ENCODE assay signal across 31 cellular contexts in genomic region chr3:122590581-122590980, GRCh38. TPM values are rescaled to one million over a fixed set of nuclear protein-coding genes. Genes with fewer than 3 reads are reported as not detected.
"Had no signal": no experiment of that assay in that cellular context is flagged by ENCODE, and none has a peak within 500 bp of the region (broad histone marks: within the 10 kb centered on the region; RNA-seq: fewer than 3 reads in every experiment).

No MANE protein-coding gene starts in this region.

- H3K4me3 Mint-ChIP-seq: activated CD4-positive, alpha-beta memory T cell treated with anti-CD3 and anti-CD28 coated beads, Interleukin-2, amount 10 ng/mL, durations not matched to agents 7 days and 5 days; activated CD4-positive, alpha-beta T cell treated with anti-CD3 and anti-CD28 coated beads, Interleukin-2, amount 10 ng/mL, durations not matched to agents 7 days and 5 days; activated naive CD4-positive, alpha-beta T cell treated with anti-CD3 and anti-CD28 coated beads, Interleukin-2, amount 10 ng/mL, durations not matched to agents 7 days and 5 days; activated naive CD8-positive, alpha-beta T cell treated with anti-CD3 and anti-CD28 coated beads, Interleukin-2, amount 10 ng/mL, durations not matched to agents 7 days and 5 days; activated T-cell treated with anti-CD3 and anti-CD28 coated beads, Interleukin-2, amount 50 U/mL, for 24 hours; activated T-cell treated with anti-CD3 and anti-CD28 coated beads, Interleukin-2, amount 50 U/mL, for 72 hours; brain; dendritic cell treated with granulocyte-macrophage colony-stimulating factor and Interleukin-4, amounts not matched to agents 40 ng/mL and 50 ng/mL, for 4 days; endodermal cell had no signal

- ATAC-seq: activated naive CD4-positive, alpha-beta T cell treated with anti-CD3 and anti-CD28 coated beads, Interleukin-2, amount 50 U/mL, for 72 hours; activated T-cell treated with anti-CD3 and anti-CD28 coated beads, Interleukin-2, amount 50 U/mL, for 72 hours; esophagus mucosa had no signal

- DNase-seq: activated CD4-positive, alpha-beta memory T cell treated with anti-CD3 and anti-CD28 coated beads, Interleukin-2, amount 10 ng/mL, durations not matched to agents 7 days and 5 days; activated CD4-positive, alpha-beta T cell treated with anti-CD3 and anti-CD28 coated beads for 1 hour; activated CD4-positive, alpha-beta T cell treated with anti-CD3 and anti-CD28 coated beads for 4 hours; activated CD4-positive, alpha-beta T cell treated with anti-CD3 and anti-CD28 coated beads, Interleukin-2, amount 10 ng/mL, durations not matched to agents 7 days and 5 days; activated CD4-positive, alpha-beta T cell treated with anti-CD3 and anti-CD28 coated beads, Interleukin-2, amount 50 U/mL, for 4 hours; activated CD8-positive, alpha-beta memory T cell treated with anti-CD3 and anti-CD28 coated beads, Interleukin-2, amount 50 U/mL, for 48 hours; activated gamma-delta T cell; activated naive CD4-positive, alpha-beta T cell; activated naive CD4-positive, alpha-beta T cell treated with anti-CD3 and anti-CD28 coated beads, Interleukin-2, amount 10 ng/mL, durations not matched to agents 7 days and 5 days; activated naive CD8-positive, alpha-beta T cell treated with anti-CD3 and anti-CD28 coated beads, Interleukin-2, amount 10 ng/mL, durations not matched to agents 7 days and 5 days; activated T-cell treated with anti-CD3 and anti-CD28 coated beads for 4 hours; activated T-cell treated with anti-CD3 and anti-CD28 coated beads, Interleukin-2, amount 50 U/mL, for 24 hours; activated T-cell treated with anti-CD3 and anti-CD28 coated beads, Interleukin-2, amount 50 U/mL, for 72 hours; central memory CD4-positive, alpha-beta T cell; cerebellar nuclear complex; colonic mucosa; dorsolateral prefrontal cortex; effector memory CD4-positive, alpha-beta T cell; endodermal cell; foreskin fibroblast; head of caudate nucleus; T-helper 2 cell had no signal

- H3K27ac Mint-ChIP-seq: activated CD4-positive, alpha-beta memory T cell treated with anti-CD3 and anti-CD28 coated beads, Interleukin-2, amount 10 ng/mL, durations not matched to agents 7 days and 5 days; activated CD4-positive, alpha-beta T cell treated with anti-CD3 and anti-CD28 coated beads, Interleukin-2, amount 10 ng/mL, durations not matched to agents 7 days and 5 days; activated naive CD4-positive, alpha-beta T cell treated with anti-CD3 and anti-CD28 coated beads, Interleukin-2, amount 10 ng/mL, durations not matched to agents 7 days and 5 days; activated naive CD4-positive, alpha-beta T cell treated with anti-CD3 and anti-CD28 coated beads, Interleukin-2, amount 50 U/mL, for 72 hours; activated naive CD8-positive, alpha-beta T cell treated with anti-CD3 and anti-CD28 coated beads, Interleukin-2, amount 10 ng/mL, durations not matched to agents 7 days and 5 days; activated T-cell treated with anti-CD3 and anti-CD28 coated beads, Interleukin-2, amount 50 U/mL, for 24 hours; activated T-cell treated with anti-CD3 and anti-CD28 coated beads, Interleukin-2, amount 50 U/mL, for 72 hours; brain; dendritic cell treated with granulocyte-macrophage colony-stimulating factor and Interleukin-4, amounts not matched to agents 40 ng/mL and 50 ng/mL, for 4 days; endodermal cell had no signal

- H3K27ac ChIP-seq: ascending aorta, breast epithelium, cardiac muscle cell, colonic mucosa, dorsolateral prefrontal cortex had no signal

- H3K4me1 Mint-ChIP-seq: brain, endodermal cell had no signal

- H3K9me3 Mint-ChIP-seq: activated CD4-positive, alpha-beta T cell treated with anti-CD3 and anti-CD28 coated beads, Interleukin-2, amount 10 ng/mL, durations not matched to agents 7 days and 5 days; activated naive CD4-positive, alpha-beta T cell treated with anti-CD3 and anti-CD28 coated beads, Interleukin-2, amount 10 ng/mL, durations not matched to agents 7 days and 5 days; activated T-cell treated with anti-CD3 and anti-CD28 coated beads, Interleukin-2, amount 50 U/mL, for 24 hours; activated T-cell treated with anti-CD3 and anti-CD28 coated beads, Interleukin-2, amount 50 U/mL, for 72 hours; endodermal cell had no signal

- H3K27me3 ChIP-seq: ascending aorta, breast epithelium, cardiac muscle cell, colonic mucosa had no signal

- H3K4me1 ChIP-seq: ascending aorta, breast epithelium, colonic mucosa had no signal

- H3K27me3 Mint-ChIP-seq: activated CD4-positive, alpha-beta memory T cell treated with anti-CD3 and anti-CD28 coated beads, Interleukin-2, amount 10 ng/mL, durations not matched to agents 7 days and 5 days; activated CD4-positive, alpha-beta T cell treated with anti-CD3 and anti-CD28 coated beads, Interleukin-2, amount 10 ng/mL, durations not matched to agents 7 days and 5 days; activated naive CD4-positive, alpha-beta T cell treated with anti-CD3 and anti-CD28 coated beads, Interleukin-2, amount 10 ng/mL, durations not matched to agents 7 days and 5 days; activated naive CD8-positive, alpha-beta T cell treated with anti-CD3 and anti-CD28 coated beads, Interleukin-2, amount 10 ng/mL, durations not matched to agents 7 days and 5 days; activated T-cell treated with anti-CD3 and anti-CD28 coated beads, Interleukin-2, amount 50 U/mL, for 24 hours; dendritic cell treated with granulocyte-macrophage colony-stimulating factor and Interleukin-4, amounts not matched to agents 40 ng/mL and 50 ng/mL, for 4 days had no signal

- H3K4me3 ChIP-seq: ascending aorta, breast epithelium, cardiac muscle cell, colonic mucosa, dorsolateral prefrontal cortex had no signal

- H3K36me3 ChIP-seq: ascending aorta, breast epithelium, cardiac muscle cell, colonic mucosa had no signal

- H3K36me3 Mint-ChIP-seq: brain had no signal

RNA-seq across cellular contexts. Expression of gene PARP15, which starts 13.1 kb away (rescaled TPM):
- total RNA-seq: ascending aorta, cardiac muscle cell, epithelial cell of proximal tubule, frontal cortex had no signal
